In genomic region chr2:177302552-177302951, GRCh38 we compare ENCODE assay signal across 18 cellular contexts. TPM values are rescaled to one million over a fixed set of nuclear protein-coding genes. Genes with fewer than 3 reads are reported as not detected.
DNase-seq lines count a peak whose midpoint lies in the region; ATAC-seq and TF ChIP-seq lines count a peak whose summit lies in the region.
"Had no signal": no experiment of that assay in that cellular context is flagged by ENCODE, and none has a peak within 500 bp of the region (broad histone marks: within the 10 kb centered on the region; RNA-seq: fewer than 3 reads in every experiment).

No MANE protein-coding gene starts in this region.

- H3K36me3 ChIP-seq in cardiac muscle cell, result no peaks in the 10 kb centered on the region
- H3K36me3 ChIP-seq in heart right ventricle, result peaks cover 0 to 7% (median 0%) of the 10 kb centered on the region in 9 donors
- no peaks in the 10 kb centered on the region for H3K36me3 ChIP-seq in lower lobe of right lung

- no peaks in the 10 kb centered on the region for H3K9me3 ChIP-seq in cardiac muscle cell (ENCODE audit: low read depth)
- H3K9me3 ChIP-seq in heart right ventricle, result no peaks in the 10 kb centered on the region
- H3K9me3 ChIP-seq in lower lobe of right lung, result no peaks in the 10 kb centered on the region

- ATAC-seq in heart right ventricle, result no peak
- peak; percentile 76 to 83 for ATAC-seq in lower lobe of right lung
- ATAC-seq in GM18870 (IDR thresholded peaks at IDR 0.05; ENCODE audit: unreplicated experiment), result no peak
- ATAC-seq in left lobe of liver, result no peak
- ATAC-seq: GM12878, GM23338, HCT116 had no signal

- TF ChIP-seq CTCF in cardiac muscle cell (IDR thresholded peaks at IDR 0.05; ENCODE audit: low read depth, low read length), result no peak
- no peak for TF ChIP-seq CTCF in heart right ventricle (IDR thresholded peaks at IDR 0.05)
- no peak for TF ChIP-seq CTCF in lower lobe of right lung (IDR thresholded peaks at IDR 0.05)

- H3K27me3 ChIP-seq in cardiac muscle cell, result no peaks in the 10 kb centered on the region
- no peaks in the 10 kb centered on the region for H3K27me3 ChIP-seq in heart right ventricle
- no peaks in the 10 kb centered on the region for H3K27me3 ChIP-seq in lower lobe of right lung (ENCODE audit: low read depth)

- intact Hi-C loops in heart right ventricle (cut with DNase I), result no loop called here
- intact Hi-C loops in lower lobe of right lung (cut with DNase I), result no loop called here

- H3K27ac ChIP-seq in cardiac muscle cell, result peak overlapping the region; percentile 41
- no peak overlapping the region for H3K27ac ChIP-seq in heart right ventricle
- H3K27ac ChIP-seq in lower lobe of right lung, result no peak overlapping the region

- no peak overlapping the region for H3K4me3 ChIP-seq in cardiac muscle cell
- H3K4me3 ChIP-seq in heart right ventricle, result no peak overlapping the region
- H3K4me3 ChIP-seq in lower lobe of right lung, result no peak overlapping the region
- H3K4me3 ChIP-seq: GM12878, GM23338 had no signal

- peaks cover 20% of the 10 kb centered on the region for H3K4me1 ChIP-seq in cardiac muscle cell (ENCODE audit: low read depth)
- H3K4me1 ChIP-seq in heart right ventricle, result no peaks in the 10 kb centered on the region
- no peaks in the 10 kb centered on the region for H3K4me1 ChIP-seq in lower lobe of right lung

- DNase-seq in cardiac muscle cell (ENCODE audit: low read depth in 1 of 2, low spot score in 1 of 2) (no peak), heart right ventricle (no peak), lower lobe of right lung (no peak), renal cortical epithelial cell (ENCODE audit: low read depth) (peak; percentile 26), SIG-M5 treated with dmso at 0.1 percent for 504 hours (lab: John Stamatoyannopoulos, UW; ENCODE audit: unreplicated experiment) (no peak), left lobe of liver (ENCODE audit: low spot score) (no peak)
- DNase-seq: C1 segment of cervical spinal cord; Calu3; CD4-positive, alpha-beta memory T cell; COR-L47; DMS153; EL; GDM1; H9 had no signal

- whole genome bisulfite sequencing in heart right ventricle, 2 donors, result 64 to 66% methylated on average over 2 of the region's 2 CpGs

RNA-seq across cellular contexts. Expression of gene NFE2L2, which starts 38.0 kb away (rescaled TPM):
- total RNA-seq in cardiac muscle cell (56.6 and 70.0 TPM in 2 replicates), heart right ventricle (10 to 100 TPM; 39.0 to 67.9 (median 57.6) TPM), lower lobe of right lung (105 TPM), renal cortical epithelial cell (64.1 and 178 TPM in 2 replicates), left lobe of liver (29.2 TPM)
- polyA plus RNA-seq in cardiac muscle cell (84.5 and 90.5 TPM in 2 replicates), heart right ventricle (10 to 100 TPM; 26.4 to 28.8 TPM)

Comparison
In these comparisons a context has a peak if more than half of its experiments do, and no peak if none do; other contexts are left out.
1. ATAC-seq: peak in lower lobe of right lung (2 of 2); none in heart right ventricle (0 of 8), GM18870 (single experiment) and left lobe of liver (single experiment).